In the genomic region with DNA sequence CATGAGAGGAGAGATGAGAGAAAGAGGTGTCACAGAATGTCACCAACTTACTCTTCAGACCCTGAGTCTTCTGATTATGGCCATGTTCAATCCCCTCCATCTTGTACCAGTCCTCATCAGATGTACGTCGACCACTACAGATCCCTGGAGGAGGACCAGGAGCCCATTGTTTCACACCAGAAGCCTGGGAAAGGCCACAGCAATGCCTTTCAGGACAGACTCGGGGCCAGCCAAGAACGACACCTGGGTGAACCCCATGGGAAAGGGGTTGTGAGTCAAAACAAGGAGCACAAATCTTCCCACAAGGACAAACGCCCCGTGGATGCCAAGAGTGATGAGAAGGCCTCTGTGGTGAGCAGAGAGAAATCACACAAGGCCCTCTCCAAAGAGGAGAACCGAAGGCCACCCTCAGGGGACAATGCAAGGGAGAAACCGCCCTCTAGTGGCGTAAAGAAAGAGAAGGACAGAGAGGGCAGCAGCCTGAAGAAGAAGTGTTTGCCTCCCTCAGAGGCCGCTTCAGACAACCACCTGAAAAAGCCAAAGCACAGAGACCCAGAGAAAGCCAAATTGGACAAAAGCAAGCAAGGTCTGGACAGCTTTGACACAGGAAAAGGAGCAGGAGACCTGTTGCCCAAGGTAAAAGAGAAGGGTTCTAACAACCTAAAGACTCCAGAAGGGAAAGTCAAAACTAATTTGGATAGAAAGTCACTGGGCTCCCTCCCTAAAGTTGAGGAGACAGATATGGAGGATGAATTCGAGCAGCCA, we compare ENCODE assay signal across 1 cellular context.
TF ChIP-seq lines count a peak whose summit lies in the region.

No MANE protein-coding gene starts in this region.

TF ChIP-seq in endothelial cell of umbilical vein, 7 proteins besides CTCF, POLR2A, EP300 and RAD21:
- no peak for TF ChIP-seq EZH2 (IDR thresholded peaks at IDR 0.05; ENCODE audit: borderline replicate concordance, low read depth, low read length, severe bottlenecking)
- no peak for TF ChIP-seq GATA2 (IDR thresholded peaks at IDR 0.05; ENCODE audit: insufficient read depth, insufficient read length, low read depth, low read length)
- no peak for TF ChIP-seq POLR2AphosphoS5 (IDR thresholded peaks at IDR 0.05; ENCODE audit: insufficient read depth, low read depth, low read length)
- no peak for TF ChIP-seq JUN (IDR thresholded peaks at IDR 0.05; ENCODE audit: borderline replicate concordance, insufficient read depth, insufficient read length, low read depth)
- TF ChIP-seq, protein P1, sequence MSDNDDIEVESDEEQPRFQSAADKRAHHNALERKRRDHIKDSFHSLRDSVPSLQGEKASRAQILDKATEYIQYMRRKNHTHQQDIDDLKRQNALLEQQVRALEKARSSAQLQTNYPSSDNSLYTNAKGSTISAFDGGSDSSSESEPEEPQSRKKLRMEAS (IDR thresholded peaks at IDR 0.05; ENCODE audit: insufficient read depth, insufficient read length) = no peak
- TF ChIP-seq MYC (IDR thresholded peaks at IDR 0.05; ENCODE audit: low read depth, low read length) = no peak
- no peak for TF ChIP-seq FOS (IDR thresholded peaks at IDR 0.05; ENCODE audit: borderline replicate concordance, insufficient read depth, low read length)
